21 cellular contexts compared by ENCODE assay signal in the genomic region with DNA sequence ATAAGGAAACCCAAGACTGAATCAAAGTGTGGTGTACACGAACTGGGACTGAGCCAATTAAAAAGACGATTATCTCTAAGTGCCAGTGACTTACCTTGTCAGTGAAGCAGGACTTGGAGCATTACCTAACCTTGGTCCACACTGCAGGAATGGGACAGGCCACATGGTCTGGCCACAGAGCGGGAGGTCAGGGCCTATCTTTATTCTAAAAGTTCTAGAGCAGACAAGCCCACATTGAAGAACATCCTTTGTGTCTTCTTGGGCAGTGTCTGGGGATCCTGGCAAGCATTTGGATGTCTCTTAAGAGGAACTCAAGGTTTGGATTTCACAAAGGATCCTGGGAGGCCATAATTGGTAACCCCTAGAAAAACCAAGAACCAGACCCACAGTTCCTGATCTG. TPM values are rescaled to one million over a fixed set of nuclear protein-coding genes. Genes with fewer than 3 reads are reported as not detected.
A peak's percentile ranks its signal among the peaks of the same experiment; 100 is the strongest.
DNase-seq lines count a peak whose midpoint lies in the region; ATAC-seq and TF ChIP-seq lines count a peak whose summit lies in the region.
"Had no signal": no experiment of that assay in that cellular context is flagged by ENCODE, and none has a peak within 500 bp of the region (broad histone marks: within the 10 kb centered on the region; RNA-seq: fewer than 3 reads in every experiment).

No MANE protein-coding gene starts in this region.

- H3K9me3 Mint-ChIP-seq in HFFc6, result no peaks in the 10 kb centered on the region
- H3K9me3 Mint-ChIP-seq: CD4-positive, CD25-positive, alpha-beta regulatory T cell; CD8-positive, alpha-beta memory T cell had no signal

- H3K4ac ChIP-seq in mesenchymal stem cell (ENCODE audit: low read depth in 1 of 2, low read length in 2 of 2), result no peak overlapping the region

- no peak overlapping the region for H3K23ac ChIP-seq in mesenchymal stem cell (ENCODE audit: low read length in 2 of 2)

- peaks cover 18% of the 10 kb centered on the region for H3K79me1 ChIP-seq in mesenchymal stem cell (replicated peaks; ENCODE audit: low read length, poor library complexity, severe bottlenecking)

- H3K9ac ChIP-seq in mesenchymal stem cell (ENCODE audit: low read length), result no peak overlapping the region

- no peak overlapping the region for H3K4me3 ChIP-seq in mesenchymal stem cell (ENCODE audit: insufficient read depth in 1 of 2, low read depth in 1 of 2, low read length in 2 of 2)
- H3K4me3 ChIP-seq: GM12878 had no signal

- peaks cover 25% of the 10 kb centered on the region for H3K4me1 ChIP-seq in mesenchymal stem cell (ENCODE audit: control insufficient read depth, insufficient read depth, low read depth, low read length)

- H3K14ac ChIP-seq in mesenchymal stem cell (ENCODE audit: low read length in 2 of 2), result no peak overlapping the region

- H4K8ac ChIP-seq in mesenchymal stem cell (ENCODE audit: low read length), result peak overlapping the region; percentile 45

- no peaks in the 10 kb centered on the region for H3K27me3 ChIP-seq in mesenchymal stem cell (ENCODE audit: control insufficient read depth in 1 of 2, insufficient read depth in 1 of 2, low read length in 2 of 2)
- H3K27me3 ChIP-seq: BE2C had no signal

- H3K18ac ChIP-seq in mesenchymal stem cell (ENCODE audit: low read depth in 1 of 2, low read length in 2 of 2), result no peak overlapping the region

- ATAC-seq in HG03139 (IDR thresholded peaks at IDR 0.05; ENCODE audit: unreplicated experiment) (no peak), HG03342 (IDR thresholded peaks at IDR 0.05; ENCODE audit: unreplicated experiment) (no peak)
- ATAC-seq: GM12878 had no signal

- H3K4me2 ChIP-seq in mesenchymal stem cell (ENCODE audit: low read length, poor library complexity, severe bottlenecking), result no peak overlapping the region

- no peak overlapping the region for H4K91ac ChIP-seq in mesenchymal stem cell (ENCODE audit: low read length)

- 94% methylated on average over 3 of the region's 3 CpGs for WGBS in mesenchymal stem cell

- no peak for TF ChIP-seq CTCF in HFFc6 (IDR thresholded peaks at IDR 0.05)

- H3K36me3 Mint-ChIP-seq in HFFc6 (ENCODE audit: low read depth), result peaks cover 47% of the 10 kb centered on the region
- H3K36me3 Mint-ChIP-seq: CD4-positive, CD25-positive, alpha-beta regulatory T cell; CD8-positive, alpha-beta memory T cell had no signal

- peaks cover 38 to 67% of the 10 kb centered on the region in 2 experiments for H3K36me3 ChIP-seq in mesenchymal stem cell (ENCODE audit: control insufficient read depth in 1 of 2, insufficient read depth in 2 of 2, low read depth in 1 of 2, low read length in 2 of 2)

- no peak overlapping the region for H2AFZ ChIP-seq in mesenchymal stem cell (ENCODE audit: low read depth, low read length)

- DNase-seq in HFFc6 (no peak), RKO (ENCODE audit: low spot score) (peak; percentile 58), mesenchymal stem cell (no peak)
- DNase-seq in activated CD4-positive, alpha-beta T cell treated with anti-CD3 and anti-CD28 coated beads for 1 hour, result no peak
- DNase-seq: ACHN; BE2C; C1 segment of cervical spinal cord; CD4-positive, CD25-positive, alpha-beta regulatory T cell; CD8-positive, alpha-beta memory T cell; COR-L47; DMS 273 treated with DMSO at 0.1 percent for 48 hours; DMS53; DND-41; EL; HCEC 1CT; IMR-90; KBM-7 had no signal

- no peak overlapping the region for H3K27ac ChIP-seq in mesenchymal stem cell (ENCODE audit: low read length, poor library complexity, severe bottlenecking)
- H3K27ac ChIP-seq: HL-60 had no signal

- H2BK12ac ChIP-seq in mesenchymal stem cell (ENCODE audit: low read length in 2 of 2), result no peak overlapping the region

- H2BK5ac ChIP-seq in mesenchymal stem cell (ENCODE audit: low read depth, low read length, poor library complexity, severe bottlenecking), result no peak overlapping the region

- peaks cover 86% of the 10 kb centered on the region for H3K4me1 Mint-ChIP-seq in HFFc6 (ENCODE audit: low read depth)
- H3K4me1 Mint-ChIP-seq: CD8-positive, alpha-beta memory T cell had no signal

- no peak overlapping the region for H2BK15ac ChIP-seq in mesenchymal stem cell (ENCODE audit: low read depth, poor library complexity, severe bottlenecking)

- H3K9me3 ChIP-seq in mesenchymal stem cell (ENCODE audit: control insufficient read depth, low read length), result no peaks in the 10 kb centered on the region
- H3K9me3 ChIP-seq: BE2C had no signal

- peaks cover 4% of the 10 kb centered on the region; the same call in 1 of the 2 replicates for H3K27me3 Mint-ChIP-seq in HFFc6 (ENCODE audit: insufficient read depth)

- H3K4me3 Mint-ChIP-seq in HFFc6, result no peak overlapping the region
- H3K4me3 Mint-ChIP-seq: CD4-positive, CD25-positive, alpha-beta regulatory T cell; CD8-positive, alpha-beta memory T cell had no signal

- no peak overlapping the region for H2BK120ac ChIP-seq in mesenchymal stem cell (ENCODE audit: low read depth, low read length)

- no peak overlapping the region for H2AK5ac ChIP-seq in mesenchymal stem cell (ENCODE audit: low read length, severe bottlenecking)

- H3K27ac Mint-ChIP-seq in HFFc6, result peak overlapping the region; percentile 4
- H3K27ac Mint-ChIP-seq: CD8-positive, alpha-beta memory T cell had no signal

RNA-seq across cellular contexts. Expression of a gene that starts 16.5 kb away (rescaled TPM):
- 10 to 100 TPM; 26.1 to 28.9 (median 27.8) TPM for total RNA-seq in HFFc6 (2021; fragmentation: NEBNext Ultra II Directional; extraction: Animal tissue kit (Norgen Biotek cat#: 25700))
- 98.3 TPM for polyA plus RNA-seq in mesenchymal stem cell (2013, experiment 1 of 2)
- polyA plus RNA-seq in mesenchymal stem cell (2013, experiment 2 of 2), result 95.2 TPM
- polyA plus RNA-seq: CD4-positive, CD25-positive, alpha-beta regulatory T cell; CD8-positive, alpha-beta memory T cell had no signal
